In genomic region chr13:27034678-27035111, GRCh38 we compare ENCODE assay signal across 13 cellular contexts.
A peak's percentile ranks its signal among the peaks of the same experiment; 100 is the strongest.
DNase-seq lines count a peak whose midpoint lies in the region; ATAC-seq, FAIRE-seq and TF ChIP-seq lines count a peak whose summit lies in the region.
"Had no signal": no experiment of that assay in that cellular context is flagged by ENCODE, and none has a peak within 500 bp of the region (broad histone marks: within the 10 kb centered on the region; RNA-seq: fewer than 3 reads in every experiment).

No MANE protein-coding gene starts in this region.

- H3K9ac ChIP-seq in H1 (replicated peaks in 1 of 4; ENCODE audit: extremely low read depth in 1 of 4, low read depth in 3 of 4, low read length in 3 of 4) = no peak overlapping the region

- H3K4me2 ChIP-seq in H1 (ENCODE audit: insufficient read depth in 1 of 2, low read depth in 2 of 2, low read length in 2 of 2) = peak overlapping the region; percentile 71 to 90

- ATAC-seq in left lung (peak; percentile 57), HG02642 (IDR thresholded peaks at IDR 0.05; ENCODE audit: poor library complexity, unreplicated experiment) (no peak)

- H3K79me1 ChIP-seq in H1 (ENCODE audit: low read depth, low read length) = no peaks in the 10 kb centered on the region

- intact Hi-C loops in left lung (cut with DNase I) = no loop called here

- no peak overlapping the region for H3K23ac ChIP-seq in H1 (ENCODE audit: insufficient read length)

- peaks cover 6% of the 10 kb centered on the region; the same call in 1 of the 2 replicates for H3K23me2 ChIP-seq in H1 (ENCODE audit: low read depth, low read length)

- 17% methylated on average over 18 of the region's 18 CpGs; no CpG with 5 or more reads in 1 of the 2 experiments for WGBS in H1 (ENCODE audit: extremely low coverage in 1 of 2, insufficient coverage in 1 of 2, insufficient read length in 1 of 2, insufficient replicate concordance in 2 of 2, low coverage in 1 of 2, low lambda C conversion rate in 2 of 2, missing lambda C conversion rate in 1 of 2), 2 experiments

- no peak overlapping the region; the same call in 1 of the 2 replicates for H3K18ac ChIP-seq in H1 (ENCODE audit: extremely low read depth, low read length)

- DNase-seq in activated CD8-positive, alpha-beta memory T cell treated with anti-CD3 and anti-CD28 coated beads for 24 hours = peak; percentile 45
- no peak for DNase-seq in activated CD8-positive, alpha-beta memory T cell treated with anti-CD3 and anti-CD28 coated beads, Interleukin-2, amount 50 U/mL, for 4 hours
- DNase-seq in H1 (ENCODE audit: low read depth in 1 of 2, low spot score in 2 of 2) (peak in 1 of 2 experiments; percentile 66), left lung (no peak), superior temporal gyrus (ENCODE audit: extremely low spot score) (peak; percentile 58), OCI-M1 (lab: John Stamatoyannopoulos, UW) (no peak)
- DNase-seq in stimulated activated CD4-positive, alpha-beta T cell treated with anti-CD3 and anti-CD28 coated beads, Interleukin-1b, Interleukin-23, amount 100 ng/mL, for 48 hours = no peak
- DNase-seq: activated CD4-positive, alpha-beta T cell treated with anti-CD3 and anti-CD28 coated beads for 1 hour; amniotic stem cell; MM.1S; ovary had no signal

- peak overlapping the region; percentile 84 for H2AFZ ChIP-seq in H1 (ENCODE audit: low read length)

- no peak overlapping the region for H3K27ac ChIP-seq in H1 (ENCODE audit: low read depth, low read length)
- no peak overlapping the region for H3K27ac ChIP-seq in left lung
- H3K27ac ChIP-seq: ovary had no signal

- CTCF ChIA-PET in H1 (lab: Charles Lee; ENCODE audit: partially characterized antibody) = interaction anchor here (0.9 to 3.5 kb wide), 10 partner anchors 10 to 339 kb away, joined by 3 to 13 read pairs (median 6); no protein-coding TSS in a partner anchor

- no peak overlapping the region; the same call in 1 of the 2 replicates for H4K8ac ChIP-seq in H1 (ENCODE audit: extremely low read depth, insufficient read depth, low read length)

- no peak for TF ChIP-seq RAD21 in H1 (IDR thresholded peaks at IDR 0.05 in 1 of 2, conservative IDR thresholded peaks at IDR 0.05 in 1 of 2; ENCODE audit: low read depth in 2 of 2, low read length in 2 of 2)

- no peak overlapping the region for H2BK120ac ChIP-seq in H1 (replicated peaks; ENCODE audit: low read depth, low read length)

- POLR2A ChIA-PET in H1 (lab: Charles Lee; ENCODE audit: partially characterized antibody) = interaction anchor here (1.0 kb wide), 1 partner anchor 221 kb away, joined by 6 read pairs; no protein-coding TSS in a partner anchor

- no peak overlapping the region for H3K14ac ChIP-seq in H1 (ENCODE audit: insufficient read length)

- peak overlapping the region; percentile 29; the same call in 1 of the 2 replicates for H2BK15ac ChIP-seq in H1 (ENCODE audit: low read length)

- no peaks in the 10 kb centered on the region for H3K79me2 ChIP-seq in H1 (ENCODE audit: control insufficient read depth in 1 of 2, insufficient read depth in 2 of 2, low read length in 2 of 2)

- peak overlapping the region; percentile 32; the same call in 1 of the 2 replicates for H2BK5ac ChIP-seq in H1 (ENCODE audit: low read depth, low read length)

- H3K27me3 ChIP-seq in H1 (replicated peaks in 1 of 4; ENCODE audit: control insufficient read depth in 3 of 4, extremely low read depth in 1 of 4, insufficient read depth in 3 of 4, low read length in 3 of 4) (peaks cover 0 to 3% (median 0%) of the 10 kb centered on the region in 4 experiments; a peak in 5 of 7 replicates), left lung (peaks cover 0 to 12% of the 10 kb centered on the region in 2 donors)
- H3K27me3 ChIP-seq: ovary had no signal

- peaks cover 3 to 9% (median 5%) of the 10 kb centered on the region in 4 experiments for H3K4me1 ChIP-seq in H1 (replicated peaks in 1 of 4; ENCODE audit: control insufficient read depth in 3 of 4, insufficient read depth in 4 of 4, low read length in 3 of 4)
- no peaks in the 10 kb centered on the region for H3K4me1 ChIP-seq in left lung

- H3K4ac ChIP-seq in H1 (replicated peaks; ENCODE audit: insufficient read length, low read depth, low read length) = no peak overlapping the region

- H2BK12ac ChIP-seq in H1 (ENCODE audit: low read depth, low read length) = no peak overlapping the region

- no peak for TF ChIP-seq EP300 in H1 (IDR thresholded peaks at IDR 0.05; ENCODE audit: borderline replicate concordance in 1 of 2, low read depth in 2 of 2, low read length in 2 of 2)

- no peak overlapping the region for H2AK5ac ChIP-seq in H1 (ENCODE audit: low read depth, low read length)

- no peak for FAIRE-seq in H1 (lab: Jason Lieb, UNC)
- FAIRE-seq: frontal cortex had no signal

- no peak overlapping the region for H3K56ac ChIP-seq in H1 (replicated peaks; ENCODE audit: insufficient read length, low read depth, low read length)

- H4K91ac ChIP-seq in H1 (replicated peaks; ENCODE audit: insufficient read length, low read length) = no peak overlapping the region

- peak overlapping the region; percentile 38 to 63 (median 44) for H3K4me3 ChIP-seq in H1 (ENCODE audit: extremely low read depth in 1 of 4, insufficient read depth in 2 of 4, low read depth in 3 of 4, low read length in 4 of 4)
- H3K4me3 ChIP-seq in left lung = peak overlapping the region in 1 of 2 donors; percentile 1
- H3K4me3 ChIP-seq: ovary had no signal

- no peak for TF ChIP-seq CTCF in H1 (IDR thresholded peaks at IDR 0.05; ENCODE audit: control extremely low read depth in 1 of 3, insufficient read depth in 1 of 3, low read depth in 1 of 3, low read length in 3 of 3)
- TF ChIP-seq CTCF in left lung (IDR thresholded peaks at IDR 0.05) = no peak

- H4K5ac ChIP-seq in H1 (ENCODE audit: insufficient read length, low read depth, low read length) = no peak overlapping the region

- no peaks in the 10 kb centered on the region for H4K20me1 ChIP-seq in H1 (replicated peaks in 1 of 2; ENCODE audit: control insufficient read depth in 1 of 2, insufficient read depth in 2 of 2, low read length in 2 of 2)

- no peak for TF ChIP-seq POLR2A in H1 (IDR thresholded peaks at IDR 0.05; ENCODE audit: control extremely low read depth in 1 of 2, low read depth in 2 of 2, low read length in 2 of 2)

- H3K9me3 ChIP-seq in H1 (ENCODE audit: insufficient read depth in 2 of 2, low read depth in 1 of 2, low read length in 1 of 2) (no peaks in the 10 kb centered on the region), left lung (no peaks in the 10 kb centered on the region)
- H3K9me3 ChIP-seq: ovary had no signal

- no peaks in the 10 kb centered on the region for H3K36me3 ChIP-seq in H1 (ENCODE audit: control insufficient read depth in 2 of 4, insufficient read depth in 4 of 4, low read length in 3 of 4)
- no peaks in the 10 kb centered on the region for H3K36me3 ChIP-seq in left lung
- H3K36me3 ChIP-seq: ovary had no signal

- H2BK20ac ChIP-seq in H1 (ENCODE audit: low read length) = no peak overlapping the region

TF ChIP-seq in H1, 55 proteins besides CTCF, POLR2A, EP300 and RAD21:
- TF ChIP-seq NANOG (IDR thresholded peaks at IDR 0.05; ENCODE audit: insufficient read depth, low read depth, low read length, poor library complexity, severe bottlenecking) (no peak), TBP (IDR thresholded peaks at IDR 0.05; ENCODE audit: low read depth, low read length) (peak; percentile 57; the same call in 1 of the 2 replicates), BACH1 (IDR thresholded peaks at IDR 0.05; ENCODE audit: low read length) (peak; percentile 47; the same call in 1 of the 2 replicates), KDM1A (IDR thresholded peaks at IDR 0.05; ENCODE audit: borderline replicate concordance, low read length) (no peak), MAX (IDR thresholded peaks at IDR 0.05) (0 out of 2 replicates have a peak, but pooled peaks have one; percentile 8), KDM4A (IDR thresholded peaks at IDR 0.05; ENCODE audit: low read depth, low read length, severe bottlenecking) (peak; percentile 54), SIRT6 (IDR thresholded peaks at IDR 0.05; ENCODE audit: low read length) (no peak), ASH2L (IDR thresholded peaks at IDR 0.05; ENCODE audit: low read length) (peak; percentile 34), YY1 (IDR thresholded peaks at IDR 0.05; ENCODE audit: low read depth, low read length) (no peak), E2F6 (IDR thresholded peaks at IDR 0.05) (0 out of 2 replicates have a peak, but pooled peaks have one; percentile 19)
TF ChIP-seq in H1: peak in this region for 6.

Comparison
In these comparisons a context has a peak if more than half of its experiments do, and no peak if none do; other contexts are left out.
1. DNase-seq: peak in activated CD8-positive, alpha-beta memory T cell treated with anti-CD3 and anti-CD28 coated beads for 24 hours (single experiment) and superior temporal gyrus (single experiment); none in activated CD8-positive, alpha-beta memory T cell treated with anti-CD3 and anti-CD28 coated beads, Interleukin-2, amount 50 U/mL, for 4 hours (single experiment), left lung (0 of 2), stimulated activated CD4-positive, alpha-beta T cell treated with anti-CD3 and anti-CD28 coated beads, Interleukin-1b, Interleukin-23, amount 100 ng/mL, for 48 hours (single experiment) and OCI-M1 (single experiment).